In the genomic region with DNA sequence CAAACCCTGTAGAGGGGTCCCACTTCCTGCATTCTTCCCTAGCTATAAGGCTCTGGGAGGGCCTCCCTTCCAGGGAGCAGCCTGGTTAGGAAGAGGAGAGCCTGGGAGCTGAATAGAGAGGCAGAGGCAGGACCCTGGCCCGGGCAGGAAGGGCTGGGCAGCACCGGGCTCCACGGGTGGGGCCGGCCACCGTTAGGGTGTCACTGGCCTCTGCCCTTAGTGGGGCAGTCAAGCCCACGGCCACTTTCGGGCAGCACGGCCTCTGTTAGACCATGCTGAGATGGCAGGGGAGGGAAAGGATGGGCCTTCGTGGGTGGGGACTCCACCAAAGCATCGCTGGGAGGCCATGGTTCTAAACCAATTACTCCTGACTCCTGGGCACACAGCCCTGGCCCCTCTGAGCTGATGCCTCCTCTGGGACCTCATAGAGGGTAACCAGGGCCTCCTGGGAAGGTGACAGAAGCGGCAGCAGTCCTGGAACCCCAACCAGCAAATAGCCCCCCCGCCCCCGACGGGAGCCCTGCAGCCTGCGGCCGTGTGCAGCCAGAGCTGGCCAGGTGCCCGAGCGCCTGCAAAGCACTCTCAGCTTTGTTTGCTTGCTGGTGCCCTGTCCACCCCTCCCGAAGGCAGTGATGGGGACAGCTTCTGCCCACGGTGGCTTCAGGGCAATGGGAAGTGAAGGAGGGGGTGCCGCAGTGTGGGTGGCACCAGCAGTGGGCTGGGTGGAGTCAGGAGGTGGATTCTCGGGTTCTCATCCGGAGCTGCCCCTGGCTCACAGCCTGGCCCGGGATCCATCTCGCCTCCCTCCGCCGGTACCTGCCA, we compare ENCODE assay signal across 10 cellular contexts.
DNase-seq lines count a peak whose midpoint lies in the region; ATAC-seq and TF ChIP-seq lines count a peak whose summit lies in the region.
"Had no signal": no experiment of that assay in that cellular context is flagged by ENCODE, and none has a peak within 500 bp of the region (broad histone marks: within the 10 kb centered on the region; RNA-seq: fewer than 3 reads in every experiment).

No MANE protein-coding gene starts in this region.

- peak overlapping the region; percentile 34 for H3K9ac ChIP-seq in mucosa of stomach (ENCODE audit: low read length)

- TF ChIP-seq CTCF in foreskin fibroblast (IDR thresholded peaks at IDR 0.05; ENCODE audit: low read depth, low read length), result no peak

- H3K36me3 ChIP-seq in ACC112 (ENCODE audit: insufficient read depth, low read length) (no peaks in the 10 kb centered on the region), mucosa of stomach (ENCODE audit: control insufficient read depth, insufficient read depth, low read length) (no peaks in the 10 kb centered on the region)

- no peaks in the 10 kb centered on the region for H3K79me2 ChIP-seq in ACC112 (ENCODE audit: control insufficient read depth, insufficient read depth, low read length, unreplicated experiment)

- H3K27me3 ChIP-seq in ACC112 (ENCODE audit: insufficient read depth, low read length), result no peaks in the 10 kb centered on the region
- H3K27me3 ChIP-seq in mucosa of stomach (ENCODE audit: control insufficient read depth, insufficient read depth, low read length), result no peaks in the 10 kb centered on the region

- no peak overlapping the region for H2AFZ ChIP-seq in ACC112 (ENCODE audit: low read length, unreplicated experiment)

- H3K27ac ChIP-seq in ACC112 (ENCODE audit: low read depth, low read length) (peak overlapping the region; percentile 45; the same call in 1 of the 2 replicates), cingulate gyrus (ENCODE audit: low read depth, low read length) (peak overlapping the region; percentile 91)

- peak in 2 of 3 experiments; percentile 81 to 91 for DNase-seq in NCI-H1417 (lab: John Stamatoyannopoulos, UW)
- DNase-seq in foreskin fibroblast, result no peak
- no peak for DNase-seq in foreskin melanocyte
- no peak for DNase-seq in activated effector memory CD4-positive, alpha-beta T cell treated with Interleukin-2 at 50 U/mL for 16 hours
- DNase-seq: NCI-H1436 treated with DMSO at 0.1 percent for 48 hours had no signal

- H3K4me1 ChIP-seq in ACC112 (ENCODE audit: control insufficient read depth, insufficient read depth, low read length, unreplicated experiment) (peaks cover 77% of the 10 kb centered on the region), mucosa of stomach (ENCODE audit: control insufficient read depth, insufficient read depth, low read length) (peaks cover 40% of the 10 kb centered on the region)

- no peaks in the 10 kb centered on the region for H3K9me3 ChIP-seq in mucosa of stomach (ENCODE audit: control insufficient read depth, low read length)

- no peak overlapping the region for H3K4me3 ChIP-seq in ACC112 (ENCODE audit: low read depth, low read length)
- H3K4me3 ChIP-seq in mucosa of stomach (ENCODE audit: low read length), result no peak overlapping the region
- H3K4me3 ChIP-seq in foreskin fibroblast (ENCODE audit: low read depth in 1 of 2, low read length in 2 of 2), result no peak overlapping the region
- H3K4me3 ChIP-seq: GM12878 had no signal

- ATAC-seq in GM18519 (IDR thresholded peaks at IDR 0.05; ENCODE audit: low FRiP score, unreplicated experiment), result no peak

Comparison
In these comparisons a context has a peak if more than half of its experiments do, and no peak if none do; other contexts are left out.
1. DNase-seq: peak in NCI-H1417 (2 of 3); none in foreskin fibroblast (0 of 2), foreskin melanocyte (single experiment) and activated effector memory CD4-positive, alpha-beta T cell treated with Interleukin-2 at 50 U/mL for 16 hours (single experiment).